In genomic region chr7:157813741-157814661, GRCh38 we compare ENCODE assay signal across 18 cellular contexts.
DNase-seq lines count a peak whose midpoint lies in the region; ATAC-seq and TF ChIP-seq lines count a peak whose summit lies in the region.
"Had no signal": no experiment of that assay in that cellular context is flagged by ENCODE, and none has a peak within 500 bp of the region (broad histone marks: within the 10 kb centered on the region; RNA-seq: fewer than 3 reads in every experiment).

No MANE protein-coding gene starts in this region.

- WGBS in mesendoderm (ENCODE audit: extremely low coverage, insufficient coverage, low lambda C conversion rate), result no CpG with 5 or more reads among the region's 46 CpGs
- WGBS in upper lobe of left lung, 2 donors, result 83 to 86% methylated on average over 29 to 44 of the region's 46 CpGs

- H3K9me3 Mint-ChIP-seq in chondrocyte (ENCODE audit: low read depth), result no peaks in the 10 kb centered on the region
- H3K9me3 Mint-ChIP-seq: CD8-positive, alpha-beta T cell had no signal

- H4K8ac ChIP-seq in mesendoderm (ENCODE audit: low read depth, low read length), result no peak overlapping the region

- no peak overlapping the region for H3K4ac ChIP-seq in mesendoderm (ENCODE audit: low read depth, low read length)

- H3K79me2 ChIP-seq in mesendoderm (ENCODE audit: control insufficient read depth, insufficient read depth, low read length), result no peaks in the 10 kb centered on the region

- no peak overlapping the region for H2BK5ac ChIP-seq in mesendoderm (ENCODE audit: low read length)

- H3K56ac ChIP-seq in mesendoderm (ENCODE audit: low read length), result no peak overlapping the region

- TF ChIP-seq CTCF in RWPE2 (IDR thresholded peaks at IDR 0.05; ENCODE audit: poor library complexity, severe bottlenecking) (no peak), chondrocyte (IDR thresholded peaks at IDR 0.05) (no peak), lower lobe of right lung (IDR thresholded peaks at IDR 0.05) (no peak), upper lobe of right lung (IDR thresholded peaks at IDR 0.05) (no peak), upper lobe of left lung (IDR thresholded peaks at IDR 0.05) (no peak)

- no peaks in the 10 kb centered on the region for H3K36me3 Mint-ChIP-seq in chondrocyte (ENCODE audit: low read depth)
- H3K36me3 Mint-ChIP-seq: CD14-positive monocyte; CD8-positive, alpha-beta T cell had no signal

- no peak overlapping the region for H3K9ac ChIP-seq in mesendoderm (ENCODE audit: low read length)

- no peak overlapping the region for H3K18ac ChIP-seq in mesendoderm (ENCODE audit: low read length)

- H3K79me1 ChIP-seq in mesendoderm (ENCODE audit: low read length), result no peaks in the 10 kb centered on the region

- H3K27me3 ChIP-seq in RWPE2 (ENCODE audit: insufficient read depth, poor library complexity, severe bottlenecking), result no peaks in the 10 kb centered on the region
- H3K27me3 ChIP-seq in lower lobe of right lung (ENCODE audit: low read depth), result no peaks in the 10 kb centered on the region
- no peaks in the 10 kb centered on the region for H3K27me3 ChIP-seq in upper lobe of right lung
- no peaks in the 10 kb centered on the region for H3K27me3 ChIP-seq in mesendoderm (ENCODE audit: insufficient read depth, low read length, poor library complexity)
- H3K27me3 ChIP-seq in upper lobe of left lung, result no peaks in the 10 kb centered on the region

- no peak overlapping the region for H2BK120ac ChIP-seq in mesendoderm (ENCODE audit: low read depth, low read length)

- no peak overlapping the region for H3K4me2 ChIP-seq in mesendoderm (ENCODE audit: low read length)
- H3K4me2 ChIP-seq: A549 had no signal

- H3K4me1 Mint-ChIP-seq in chondrocyte (ENCODE audit: low read depth), result no peaks in the 10 kb centered on the region
- H3K4me1 Mint-ChIP-seq: CD14-positive monocyte had no signal

- no peaks in the 10 kb centered on the region for H3K27me3 Mint-ChIP-seq in chondrocyte (ENCODE audit: low read depth)

- H4K5ac ChIP-seq in mesendoderm (ENCODE audit: low read length), result no peak overlapping the region

- H3K4me1 ChIP-seq in RWPE2 (ENCODE audit: insufficient read depth, poor library complexity, severe bottlenecking) (no peaks in the 10 kb centered on the region), lower lobe of right lung (no peaks in the 10 kb centered on the region), upper lobe of right lung (no peaks in the 10 kb centered on the region), mesendoderm (ENCODE audit: control insufficient read depth, low read depth, low read length) (no peaks in the 10 kb centered on the region), upper lobe of left lung (no peaks in the 10 kb centered on the region)
- H3K4me1 ChIP-seq: A549 had no signal

- no peak overlapping the region for H3K27ac Mint-ChIP-seq in chondrocyte (ENCODE audit: unreplicated experiment)
- H3K27ac Mint-ChIP-seq: CD14-positive monocyte; CD8-positive, alpha-beta T cell; HFFc6 had no signal

- intact Hi-C loops in lower lobe of right lung (cut with DNase I) (no loop called here), upper lobe of right lung (cut with DNase I) (no loop called here)

- no peak for TF ChIP-seq POLR2A in upper lobe of left lung (IDR thresholded peaks at IDR 0.05)

- H3K27ac ChIP-seq in RWPE2 (ENCODE audit: poor library complexity, severe bottlenecking), result no peak overlapping the region
- no peak overlapping the region for H3K27ac ChIP-seq in lower lobe of right lung
- H3K27ac ChIP-seq in upper lobe of right lung, result no peak overlapping the region
- no peak overlapping the region for H3K27ac ChIP-seq in mesendoderm (ENCODE audit: low read depth, low read length)
- no peak overlapping the region for H3K27ac ChIP-seq in upper lobe of left lung
- H3K27ac ChIP-seq: A549 had no signal

- H3K4me3 ChIP-seq in RWPE2 (ENCODE audit: severe bottlenecking), result no peak overlapping the region
- H3K4me3 ChIP-seq in lower lobe of right lung, result no peak overlapping the region
- no peak overlapping the region for H3K4me3 ChIP-seq in upper lobe of right lung
- H3K4me3 ChIP-seq in mesendoderm (ENCODE audit: low read length), result no peak overlapping the region
- no peak overlapping the region for H3K4me3 ChIP-seq in upper lobe of left lung
- H3K4me3 ChIP-seq: A549 had no signal

- ATAC-seq in RWPE2 (ENCODE audit: low read depth) (no peak), lower lobe of right lung (no peak), upper lobe of right lung (no peak), upper lobe of left lung (ENCODE audit: low FRiP score in 2 of 2) (no peak)
- ATAC-seq: A549; CD8-positive, alpha-beta T cell; HepG2 had no signal

- no peak overlapping the region for H2AK5ac ChIP-seq in mesendoderm (ENCODE audit: low read length)

- H3K23ac ChIP-seq in mesendoderm (ENCODE audit: low read length), result no peak overlapping the region

- H3K9me3 ChIP-seq in RWPE2 (ENCODE audit: severe bottlenecking) (peaks cover 6% of the 10 kb centered on the region), lower lobe of right lung (no peaks in the 10 kb centered on the region), upper lobe of right lung (no peaks in the 10 kb centered on the region), upper lobe of left lung (no peaks in the 10 kb centered on the region)

- H2BK15ac ChIP-seq in mesendoderm (replicated peaks; ENCODE audit: low read depth), result no peak overlapping the region

- H3K36me3 ChIP-seq in RWPE2 (ENCODE audit: low read depth) (no peaks in the 10 kb centered on the region), lower lobe of right lung (no peaks in the 10 kb centered on the region), upper lobe of right lung (no peaks in the 10 kb centered on the region), mesendoderm (ENCODE audit: control insufficient read depth, insufficient read depth, low read length) (no peaks in the 10 kb centered on the region), upper lobe of left lung (no peaks in the 10 kb centered on the region)

- DNase-seq in RWPE2 (ENCODE audit: low spot score) (peak; percentile 37), chondrocyte (ENCODE audit: low spot score) (peak; percentile 83), lower lobe of right lung (peak; percentile 36), upper lobe of right lung (peak; percentile 55), HuH-7 (ENCODE audit: low spot score) (no peak), mesendoderm (no peak), upper lobe of left lung (no peak)
- DNase-seq: CD8-positive, alpha-beta T cell; COR-L47; DMS153; DMS79 treated with DMSO at 0.1 percent for 48 hours; EL; GOT3; HCEC 1CT; HFFc6 had no signal

- no peak for TF ChIP-seq EP300 in upper lobe of left lung (IDR thresholded peaks at IDR 0.05)

- no peak overlapping the region for H3K4me3 Mint-ChIP-seq in chondrocyte (ENCODE audit: unreplicated experiment)
- H3K4me3 Mint-ChIP-seq: CD14-positive monocyte; CD8-positive, alpha-beta T cell; HFFc6 had no signal

Comparison
In these comparisons a context has a peak if more than half of its experiments do, and no peak if none do; other contexts are left out.
1. DNase-seq: peak in RWPE2 (single experiment), chondrocyte (single experiment), lower lobe of right lung (single experiment) and upper lobe of right lung (single experiment); none in HuH-7 (single experiment), mesendoderm (single experiment) and upper lobe of left lung (0 of 2).